Comparison of ENCODE assay signal across 8 cellular contexts in the genomic region with DNA sequence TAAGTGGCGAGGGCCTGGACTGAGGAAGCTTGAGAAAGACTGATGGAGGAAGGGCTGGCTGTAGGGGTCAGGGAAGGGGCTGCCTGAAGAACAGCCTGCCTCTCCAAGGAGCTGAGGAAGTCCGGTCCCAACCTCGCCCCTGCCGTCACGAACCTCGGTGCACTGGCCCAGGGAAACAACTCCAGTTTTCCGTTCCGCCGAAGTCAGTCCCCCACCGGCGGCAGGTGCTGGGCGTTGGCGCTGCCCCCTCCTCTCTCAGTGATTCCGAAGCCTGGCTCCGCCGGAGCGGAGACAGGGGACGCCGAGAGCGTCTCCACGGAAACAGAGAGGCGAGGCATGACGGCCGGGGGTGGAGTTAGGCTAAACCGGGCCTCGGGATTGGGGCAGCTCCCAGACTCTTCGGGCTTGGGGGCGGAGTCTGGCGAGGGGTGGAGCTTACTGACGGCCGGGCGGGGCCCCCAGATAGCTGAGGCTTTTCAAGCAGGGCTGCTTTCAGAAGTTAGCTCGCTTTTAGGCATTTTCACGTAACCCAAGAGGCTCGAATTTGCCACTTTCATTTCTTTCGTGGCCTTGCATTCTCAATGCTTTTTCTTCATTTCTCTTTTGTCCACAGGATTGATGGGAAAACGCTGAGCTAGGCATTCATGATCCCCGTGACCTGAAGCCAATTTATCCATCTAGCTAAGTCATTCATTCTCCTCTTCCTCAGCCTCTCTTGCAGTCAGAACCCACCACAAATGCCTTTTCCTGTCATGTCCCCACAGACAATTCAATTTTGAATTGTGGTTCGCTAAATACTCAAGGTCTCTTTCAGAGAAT. TPM values are rescaled to one million over a fixed set of nuclear protein-coding genes. Genes with fewer than 3 reads are reported as not detected.
DNase-seq lines count a peak whose midpoint lies in the region; ATAC-seq and TF ChIP-seq lines count a peak whose summit lies in the region.

A gene with protein sequence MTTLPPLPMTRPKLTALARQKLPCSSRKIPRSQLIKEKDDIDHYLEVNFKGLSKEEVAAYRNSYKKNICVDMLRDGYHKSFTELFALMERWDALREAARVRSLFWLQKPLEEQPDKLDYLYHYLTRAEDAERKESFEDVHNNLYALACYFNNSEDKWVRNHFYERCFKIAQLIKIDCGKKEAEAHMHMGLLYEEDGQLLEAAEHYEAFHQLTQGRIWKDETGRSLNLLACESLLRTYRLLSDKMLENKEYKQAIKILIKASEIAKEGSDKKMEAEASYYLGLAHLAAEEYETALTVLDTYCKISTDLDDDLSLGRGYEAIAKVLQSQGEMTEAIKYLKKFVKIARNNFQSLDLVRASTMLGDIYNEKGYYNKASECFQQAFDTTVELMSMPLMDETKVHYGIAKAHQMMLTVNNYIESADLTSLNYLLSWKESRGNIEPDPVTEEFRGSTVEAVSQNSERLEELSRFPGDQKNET (minus strand): TSS at position 309 of the 819 bp plus-strand sequence. CDS start 5,969 bp downstream, outside the sequence.

- H3K79me2 ChIP-seq in neural cell (replicated peaks; ENCODE audit: insufficient read depth, low read length) = no peaks in the 10 kb centered on the region

- no peaks in the 10 kb centered on the region for H4K20me1 ChIP-seq in neural cell (ENCODE audit: insufficient read depth)

- H3F3A ChIP-seq in neural cell (ENCODE audit: insufficient read depth, low read length, poor library complexity, severe bottlenecking) = no peaks in the 10 kb centered on the region

- TF ChIP-seq EP300 in neural cell (conservative IDR thresholded peaks at IDR 0.05; ENCODE audit: poor library complexity, severe bottlenecking) = no peak

- H3K9me2 ChIP-seq in neural cell (ENCODE audit: insufficient read depth, low read length) = no peaks in the 10 kb centered on the region

- H2AFZ ChIP-seq in neural cell (ENCODE audit: low read depth, low read length) = no peak within 1 kb of the TSS

- CTCF ChIA-PET in RWPE1 (lab: Yijun Ruan, JAX) = interaction anchor here (0.6 to 0.7 kb wide), 2 partner anchors 14 to 156 kb away, joined by 3 read pairs; no protein-coding TSS in a partner anchor

- no peaks in the 10 kb centered on the region for H3K9me3 ChIP-seq in neural cell (ENCODE audit: low read length)

- TF ChIP-seq CTCF in RWPE1 (conservative IDR thresholded peaks at IDR 0.05; ENCODE audit: low read depth) (no peak), foreskin fibroblast (IDR thresholded peaks at IDR 0.05; ENCODE audit: low read depth, low read length) (no peak), neural cell (IDR thresholded peaks at IDR 0.05; ENCODE audit: poor library complexity, severe bottlenecking) (no peak)

- POLR2A ChIA-PET in RWPE1 (lab: Yijun Ruan, JAX; ENCODE audit: low non-redundant PET) = no interaction called here

- DNase-seq in DMS53 (lab: John Stamatoyannopoulos, UW) = peak; percentile 91
- DNase-seq in Jurkat, Clone E6-1 (ENCODE audit: low read depth, low spot score) = peak; percentile 39
- DNase-seq in RWPE1 (ENCODE audit: low spot score) = peak; percentile 93
- DNase-seq in activated gamma-delta T cell (lab: John Stamatoyannopoulos, UW) = peak; percentile 29
- peak; percentile 78 to 94 for DNase-seq in foreskin fibroblast
- DNase-seq in stimulated activated naive CD8-positive, alpha-beta T cell treated with anti-CD3 and anti-CD28 coated beads, Interleukin-15, Interleukin-2, amounts not matched to agents 100 U/mL and 50 U/mL, for 24 hours = peak; percentile 90

- peak within 1 kb of the TSS; percentile 49 for H3K4me2 ChIP-seq in neural cell (ENCODE audit: low read length)

- peak within 1 kb of the TSS; percentile 3 for H3K9ac ChIP-seq in neural cell (ENCODE audit: low read length)

- no peaks in the 10 kb centered on the region for H3K27me3 ChIP-seq in neural cell (ENCODE audit: insufficient read depth, low read depth, low read length)

- peak; percentile 100 for ATAC-seq in GM21723 (IDR thresholded peaks at IDR 0.05; ENCODE audit: unreplicated experiment)
- ATAC-seq in stimulated activated naive CD8-positive, alpha-beta T cell treated with anti-CD3 and anti-CD28 coated beads, Interleukin-15, Interleukin-2, amounts not matched to agents 100 U/mL and 50 U/mL, for 24 hours = peak; percentile 100

- no peaks in the 10 kb centered on the region for H3K36me3 ChIP-seq in neural cell (ENCODE audit: insufficient read depth, low read length)

- H3K4me3 ChIP-seq in Jurkat, Clone E6-1 (ENCODE audit: low read length) = peak within 1 kb of the TSS; percentile 31
- H3K4me3 ChIP-seq in foreskin fibroblast (ENCODE audit: low read depth in 1 of 2, low read length in 2 of 2) (peak within 1 kb of the TSS; percentile 59 to 67), neural cell (ENCODE audit: low read length) (peak within 1 kb of the TSS; percentile 71)

- H3K27ac ChIP-seq in RWPE1 (no peak within 1 kb of the TSS), neural cell (ENCODE audit: low read length) (no peak within 1 kb of the TSS)

- TF ChIP-seq RAD21 in neural cell (conservative IDR thresholded peaks at IDR 0.05) = no peak

TF ChIP-seq in neural cell, 6 proteins besides CTCF, POLR2A, EP300 and RAD21:
- no peak for TF ChIP-seq POLR2AphosphoS5 (IDR thresholded peaks at IDR 0.05)
- TF ChIP-seq SMC3 (conservative IDR thresholded peaks at IDR 0.05; ENCODE audit: poor library complexity) = peak; percentile 17
- TF ChIP-seq MXI1 (conservative IDR thresholded peaks at IDR 0.05; ENCODE audit: poor library complexity, severe bottlenecking) = peak; percentile 75
TF ChIP-seq in neural cell: peak in this region for 2.

RNA-seq across cellular contexts. Expression of the gene that starts here (rescaled TPM):
- not detected for polyA plus RNA-seq in Jurkat, Clone E6-1 (2012; ENCODE audit: insufficient read depth, insufficient read length)
- not detected in 2 replicates for polyA plus RNA-seq in neural cell
- polyA minus RNA-seq in neural cell = 0.24 TPM in 1 of 2 replicates, not detected in the other

Comparison
In these comparisons a context has a peak if more than half of its experiments do, and no peak if none do; other contexts are left out.
1. DNase-seq: peak in every context shown above with its lines; median percentile 93 in RWPE1; 91 in DMS53; 90 in stimulated activated naive CD8-positive, alpha-beta T cell treated with anti-CD3 and anti-CD28 coated beads, Interleukin-15, Interleukin-2, amounts not matched to agents 100 U/mL and 50 U/mL, for 24 hours; 86 in foreskin fibroblast; 39 in Jurkat, Clone E6-1; 29 in activated gamma-delta T cell.